ENCODE assay signal across 1 cellular context in the genomic region with DNA sequence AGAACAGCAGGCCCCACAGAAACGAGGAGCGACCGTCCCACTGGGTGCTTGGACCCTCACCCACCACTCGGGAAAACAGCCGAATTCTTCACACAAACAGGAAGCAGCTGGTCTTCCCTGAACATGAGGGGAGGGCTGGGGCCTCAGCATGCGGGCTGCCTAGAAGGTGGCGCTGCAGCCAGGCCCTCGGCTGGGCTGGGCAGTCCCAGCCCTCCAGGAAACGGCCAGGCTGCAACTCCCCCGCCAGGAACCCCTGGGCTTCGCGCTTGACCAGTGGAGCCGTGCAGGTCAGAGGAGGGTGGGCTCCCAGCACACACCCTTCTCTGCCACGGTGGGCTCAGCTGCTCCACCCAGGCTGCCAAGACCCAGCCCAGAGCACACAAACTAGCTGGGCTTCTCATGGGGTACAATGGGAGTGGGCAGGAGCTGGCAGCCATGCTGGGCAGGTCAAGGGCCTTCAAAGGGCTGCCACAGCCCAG.
TF ChIP-seq lines count a peak whose summit lies in the region.

No MANE protein-coding gene starts in this region.

TF ChIP-seq in HepG2, 621 proteins besides CTCF, POLR2A, EP300 and RAD21 (continues in another document):
- TF ChIP-seq ZNF768 (CRISPR knock-in tag; IDR thresholded peaks at IDR 0.05) (peak; percentile 37; the same call in 1 of the 2 replicates), ZFP37 (CRISPR knock-in tag; IDR thresholded peaks at IDR 0.05; ENCODE audit: borderline replicate concordance) (no peak), ARID2 (CRISPR knock-in tag; IDR thresholded peaks at IDR 0.05; ENCODE audit: borderline replicate concordance) (no peak), PLRG1 (conservative IDR thresholded peaks at IDR 0.05) (no peak), FIP1L1 (IDR thresholded peaks at IDR 0.05; ENCODE audit: borderline replicate concordance, insufficient read depth, low read depth, low read length) (no peak), PHF8 (CRISPR knock-in tag; IDR thresholded peaks at IDR 0.05) (no peak), GTF3A (CRISPR knock-in tag; conservative IDR thresholded peaks at IDR 0.05) (no peak), ISL2 (CRISPR knock-in tag; IDR thresholded peaks at IDR 0.05) (no peak), FOXC1 (CRISPR knock-in tag; IDR thresholded peaks at IDR 0.05; ENCODE audit: borderline replicate concordance) (peak; percentile 29; the same call in 1 of the 2 replicates), ZNF446 (CRISPR knock-in tag; IDR thresholded peaks at IDR 0.05) (no peak), NR1H2 (CRISPR knock-in tag; IDR thresholded peaks at IDR 0.05; ENCODE audit: borderline replicate concordance, low read depth) (no peak), SMC3 (IDR thresholded peaks at IDR 0.05; ENCODE audit: low read length) (no peak), NFKB2 (CRISPR knock-in tag; IDR thresholded peaks at IDR 0.05; ENCODE audit: borderline replicate concordance) (peak; percentile 53; the same call in 1 of the 2 replicates), ZNF562 (CRISPR knock-in tag; IDR thresholded peaks at IDR 0.05; ENCODE audit: borderline replicate concordance) (no peak), XBP1 (CRISPR knock-in tag; IDR thresholded peaks at IDR 0.05) (no peak), SOX6 (IDR thresholded peaks at IDR 0.05) (no peak), SOX6 (CRISPR knock-in tag; IDR thresholded peaks at IDR 0.05) (0 out of 2 replicates have a peak, but pooled peaks have one; percentile 16), SOX13 (IDR thresholded peaks at IDR 0.05) (no peak), SOX13 (CRISPR knock-in tag; conservative IDR thresholded peaks at IDR 0.05 in 1 of 2, IDR thresholded peaks at IDR 0.05 in 1 of 2) (peak in 1 of 2 experiments; percentile 17; a peak in 1 of 4 replicates), ZNF234 (CRISPR knock-in tag; conservative IDR thresholded peaks at IDR 0.05) (no peak), IRF2 (CRISPR knock-in tag; IDR thresholded peaks at IDR 0.05) (no peak), FOXA1 (IDR thresholded peaks at IDR 0.05) (no peak), FOXA1 (CRISPR knock-in tag; IDR thresholded peaks at IDR 0.05) (no peak), ZNF207 (IDR thresholded peaks at IDR 0.05; ENCODE audit: borderline replicate concordance) (no peak), ATF1 (CRISPR knock-in tag; IDR thresholded peaks at IDR 0.05) (no peak), ZNF121 (CRISPR knock-in tag; IDR thresholded peaks at IDR 0.05) (peak; percentile 33; the same call in 1 of the 2 replicates), GLI4 (CRISPR knock-in tag; IDR thresholded peaks at IDR 0.05; ENCODE audit: borderline replicate concordance) (no peak), REL (CRISPR knock-in tag; conservative IDR thresholded peaks at IDR 0.05) (no peak), TP53 (CRISPR knock-in tag; conservative IDR thresholded peaks at IDR 0.05) (no peak), MIER2 (CRISPR knock-in tag; IDR thresholded peaks at IDR 0.05) (no peak), RBM39 (IDR thresholded peaks at IDR 0.05; ENCODE audit: low read depth, low read length, poor library complexity, severe bottlenecking) (no peak), ZNF367 (CRISPR knock-in tag; IDR thresholded peaks at IDR 0.05; ENCODE audit: borderline replicate concordance) (no peak), HOXA3 (CRISPR knock-in tag; IDR thresholded peaks at IDR 0.05) (peak; percentile 49), KLF6 (CRISPR knock-in tag; IDR thresholded peaks at IDR 0.05) (no peak), ZKSCAN5 (CRISPR knock-in tag; IDR thresholded peaks at IDR 0.05) (no peak), ZNF337 (CRISPR knock-in tag; IDR thresholded peaks at IDR 0.05; ENCODE audit: borderline replicate concordance, low read depth) (no peak), AHR (CRISPR knock-in tag; IDR thresholded peaks at IDR 0.05) (peak; percentile 60; the same call in 1 of the 2 replicates), RBAK (CRISPR knock-in tag; IDR thresholded peaks at IDR 0.05) (no peak), ZNF274 (CRISPR knock-in tag; IDR thresholded peaks at IDR 0.05) (0 out of 2 replicates have a peak, but pooled peaks have one; percentile 34), REPIN1 (CRISPR knock-in tag; IDR thresholded peaks at IDR 0.05; ENCODE audit: borderline replicate concordance, low read depth) (no peak), POLR2AphosphoS2 (IDR thresholded peaks at IDR 0.05; ENCODE audit: low read depth, low read length) (no peak), ZNF572 (CRISPR knock-in tag; IDR thresholded peaks at IDR 0.05) (no peak), HMGA1 (CRISPR knock-in tag; conservative IDR thresholded peaks at IDR 0.05) (no peak), ZNF253 (CRISPR knock-in tag; IDR thresholded peaks at IDR 0.05; ENCODE audit: borderline replicate concordance) (no peak), SP5 (CRISPR knock-in tag; IDR thresholded peaks at IDR 0.05; ENCODE audit: borderline replicate concordance, low read depth) (no peak), ZNF75D (CRISPR knock-in tag; IDR thresholded peaks at IDR 0.05; ENCODE audit: borderline replicate concordance) (no peak), DPF2 (CRISPR knock-in tag; IDR thresholded peaks at IDR 0.05; ENCODE audit: borderline replicate concordance, low read depth) (no peak), ZMYM2 (CRISPR knock-in tag; IDR thresholded peaks at IDR 0.05) (no peak), HOXD1 (CRISPR knock-in tag; IDR thresholded peaks at IDR 0.05) (no peak), RBFOX2 (IDR thresholded peaks at IDR 0.05; ENCODE audit: low read depth, low read length) (peak; percentile 52; the same call in 1 of the 2 replicates)
- TF ChIP-seq, protein P1, sequence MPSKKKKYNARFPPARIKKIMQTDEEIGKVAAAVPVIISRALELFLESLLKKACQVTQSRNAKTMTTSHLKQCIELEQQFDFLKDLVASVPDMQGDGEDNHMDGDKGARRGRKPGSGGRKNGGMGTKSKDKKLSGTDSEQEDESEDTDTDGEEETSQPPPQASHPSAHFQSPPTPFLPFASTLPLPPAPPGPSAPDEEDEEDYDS (CRISPR knock-in tag; IDR thresholded peaks at IDR 0.05) = no peak; the same call in 1 of the 2 replicates
- TF ChIP-seq, protein P2, sequence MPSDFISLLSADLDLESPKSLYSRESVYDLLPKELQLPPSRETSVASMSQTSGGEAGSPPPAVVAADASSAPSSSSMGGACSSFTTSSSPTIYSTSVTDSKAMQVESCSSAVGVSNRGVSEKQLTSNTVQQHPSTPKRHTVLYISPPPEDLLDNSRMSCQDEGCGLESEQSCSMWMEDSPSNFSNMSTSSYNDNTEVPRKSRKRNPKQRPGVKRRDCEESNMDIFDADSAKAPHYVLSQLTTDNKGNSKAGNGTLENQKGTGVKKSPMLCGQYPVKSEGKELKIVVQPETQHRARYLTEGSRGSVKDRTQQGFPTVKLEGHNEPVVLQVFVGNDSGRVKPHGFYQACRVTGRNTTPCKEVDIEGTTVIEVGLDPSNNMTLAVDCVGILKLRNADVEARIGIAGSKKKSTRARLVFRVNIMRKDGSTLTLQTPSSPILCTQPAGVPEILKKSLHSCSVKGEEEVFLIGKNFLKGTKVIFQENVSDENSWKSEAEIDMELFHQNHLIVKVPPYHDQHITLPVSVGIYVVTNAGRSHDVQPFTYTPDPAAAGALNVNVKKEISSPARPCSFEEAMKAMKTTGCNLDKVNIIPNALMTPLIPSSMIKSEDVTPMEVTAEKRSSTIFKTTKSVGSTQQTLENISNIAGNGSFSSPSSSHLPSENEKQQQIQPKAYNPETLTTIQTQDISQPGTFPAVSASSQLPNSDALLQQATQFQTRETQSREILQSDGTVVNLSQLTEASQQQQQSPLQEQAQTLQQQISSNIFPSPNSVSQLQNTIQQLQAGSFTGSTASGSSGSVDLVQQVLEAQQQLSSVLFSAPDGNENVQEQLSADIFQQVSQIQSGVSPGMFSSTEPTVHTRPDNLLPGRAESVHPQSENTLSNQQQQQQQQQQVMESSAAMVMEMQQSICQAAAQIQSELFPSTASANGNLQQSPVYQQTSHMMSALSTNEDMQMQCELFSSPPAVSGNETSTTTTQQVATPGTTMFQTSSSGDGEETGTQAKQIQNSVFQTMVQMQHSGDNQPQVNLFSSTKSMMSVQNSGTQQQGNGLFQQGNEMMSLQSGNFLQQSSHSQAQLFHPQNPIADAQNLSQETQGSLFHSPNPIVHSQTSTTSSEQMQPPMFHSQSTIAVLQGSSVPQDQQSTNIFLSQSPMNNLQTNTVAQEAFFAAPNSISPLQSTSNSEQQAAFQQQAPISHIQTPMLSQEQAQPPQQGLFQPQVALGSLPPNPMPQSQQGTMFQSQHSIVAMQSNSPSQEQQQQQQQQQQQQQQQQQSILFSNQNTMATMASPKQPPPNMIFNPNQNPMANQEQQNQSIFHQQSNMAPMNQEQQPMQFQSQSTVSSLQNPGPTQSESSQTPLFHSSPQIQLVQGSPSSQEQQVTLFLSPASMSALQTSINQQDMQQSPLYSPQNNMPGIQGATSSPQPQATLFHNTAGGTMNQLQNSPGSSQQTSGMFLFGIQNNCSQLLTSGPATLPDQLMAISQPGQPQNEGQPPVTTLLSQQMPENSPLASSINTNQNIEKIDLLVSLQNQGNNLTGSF (CRISPR knock-in tag; IDR thresholded peaks at IDR 0.05) = no peak
- TF ChIP-seq, protein P3, sequence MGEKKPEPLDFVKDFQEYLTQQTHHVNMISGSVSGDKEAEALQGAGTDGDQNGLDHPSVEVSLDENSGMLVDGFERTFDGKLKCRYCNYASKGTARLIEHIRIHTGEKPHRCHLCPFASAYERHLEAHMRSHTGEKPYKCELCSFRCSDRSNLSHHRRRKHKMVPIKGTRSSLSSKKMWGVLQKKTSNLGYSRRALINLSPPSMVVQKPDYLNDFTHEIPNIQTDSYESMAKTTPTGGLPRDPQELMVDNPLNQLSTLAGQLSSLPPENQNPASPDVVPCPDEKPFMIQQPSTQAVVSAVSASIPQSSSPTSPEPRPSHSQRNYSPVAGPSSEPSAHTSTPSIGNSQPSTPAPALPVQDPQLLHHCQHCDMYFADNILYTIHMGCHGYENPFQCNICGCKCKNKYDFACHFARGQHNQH (CRISPR knock-in tag; IDR thresholded peaks at IDR 0.05) = 0 out of 2 replicates have a peak, but pooled peaks have one; percentile 56
- TF ChIP-seq, protein P4, sequence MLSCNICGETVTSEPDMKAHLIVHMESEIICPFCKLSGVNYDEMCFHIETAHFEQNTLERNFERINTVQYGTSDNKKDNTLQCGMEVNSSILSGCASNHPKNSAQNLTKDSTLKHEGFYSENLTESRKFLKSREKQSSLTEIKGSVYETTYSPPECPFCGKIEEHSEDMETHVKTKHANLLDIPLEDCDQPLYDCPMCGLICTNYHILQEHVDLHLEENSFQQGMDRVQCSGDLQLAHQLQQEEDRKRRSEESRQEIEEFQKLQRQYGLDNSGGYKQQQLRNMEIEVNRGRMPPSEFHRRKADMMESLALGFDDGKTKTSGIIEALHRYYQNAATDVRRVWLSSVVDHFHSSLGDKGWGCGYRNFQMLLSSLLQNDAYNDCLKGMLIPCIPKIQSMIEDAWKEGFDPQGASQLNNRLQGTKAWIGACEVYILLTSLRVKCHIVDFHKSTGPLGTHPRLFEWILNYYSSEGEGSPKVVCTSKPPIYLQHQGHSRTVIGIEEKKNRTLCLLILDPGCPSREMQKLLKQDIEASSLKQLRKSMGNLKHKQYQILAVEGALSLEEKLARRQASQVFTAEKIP (CRISPR knock-in tag; IDR thresholded peaks at IDR 0.05; ENCODE audit: borderline replicate concordance) = no peak
- TF ChIP-seq, protein P5, sequence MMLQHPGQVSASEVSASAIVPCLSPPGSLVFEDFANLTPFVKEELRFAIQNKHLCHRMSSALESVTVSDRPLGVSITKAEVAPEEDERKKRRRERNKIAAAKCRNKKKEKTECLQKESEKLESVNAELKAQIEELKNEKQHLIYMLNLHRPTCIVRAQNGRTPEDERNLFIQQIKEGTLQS (CRISPR knock-in tag; IDR thresholded peaks at IDR 0.05) = no peak
- TF ChIP-seq, protein P6, sequence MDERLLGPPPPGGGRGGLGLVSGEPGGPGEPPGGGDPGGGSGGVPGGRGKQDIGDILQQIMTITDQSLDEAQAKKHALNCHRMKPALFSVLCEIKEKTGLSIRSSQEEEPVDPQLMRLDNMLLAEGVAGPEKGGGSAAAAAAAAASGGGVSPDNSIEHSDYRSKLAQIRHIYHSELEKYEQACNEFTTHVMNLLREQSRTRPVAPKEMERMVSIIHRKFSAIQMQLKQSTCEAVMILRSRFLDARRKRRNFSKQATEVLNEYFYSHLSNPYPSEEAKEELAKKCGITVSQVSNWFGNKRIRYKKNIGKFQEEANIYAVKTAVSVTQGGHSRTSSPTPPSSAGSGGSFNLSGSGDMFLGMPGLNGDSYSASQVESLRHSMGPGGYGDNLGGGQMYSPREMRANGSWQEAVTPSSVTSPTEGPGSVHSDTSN (CRISPR knock-in tag; IDR thresholded peaks at IDR 0.05) = no peak
- TF ChIP-seq, protein P7, sequence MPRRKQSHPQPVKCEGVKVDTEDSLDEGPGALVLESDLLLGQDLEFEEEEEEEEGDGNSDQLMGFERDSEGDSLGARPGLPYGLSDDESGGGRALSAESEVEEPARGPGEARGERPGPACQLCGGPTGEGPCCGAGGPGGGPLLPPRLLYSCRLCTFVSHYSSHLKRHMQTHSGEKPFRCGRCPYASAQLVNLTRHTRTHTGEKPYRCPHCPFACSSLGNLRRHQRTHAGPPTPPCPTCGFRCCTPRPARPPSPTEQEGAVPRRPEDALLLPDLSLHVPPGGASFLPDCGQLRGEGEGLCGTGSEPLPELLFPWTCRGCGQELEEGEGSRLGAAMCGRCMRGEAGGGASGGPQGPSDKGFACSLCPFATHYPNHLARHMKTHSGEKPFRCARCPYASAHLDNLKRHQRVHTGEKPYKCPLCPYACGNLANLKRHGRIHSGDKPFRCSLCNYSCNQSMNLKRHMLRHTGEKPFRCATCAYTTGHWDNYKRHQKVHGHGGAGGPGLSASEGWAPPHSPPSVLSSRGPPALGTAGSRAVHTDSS (CRISPR knock-in tag; conservative IDR thresholded peaks at IDR 0.05) = no peak
- TF ChIP-seq, protein P8, sequence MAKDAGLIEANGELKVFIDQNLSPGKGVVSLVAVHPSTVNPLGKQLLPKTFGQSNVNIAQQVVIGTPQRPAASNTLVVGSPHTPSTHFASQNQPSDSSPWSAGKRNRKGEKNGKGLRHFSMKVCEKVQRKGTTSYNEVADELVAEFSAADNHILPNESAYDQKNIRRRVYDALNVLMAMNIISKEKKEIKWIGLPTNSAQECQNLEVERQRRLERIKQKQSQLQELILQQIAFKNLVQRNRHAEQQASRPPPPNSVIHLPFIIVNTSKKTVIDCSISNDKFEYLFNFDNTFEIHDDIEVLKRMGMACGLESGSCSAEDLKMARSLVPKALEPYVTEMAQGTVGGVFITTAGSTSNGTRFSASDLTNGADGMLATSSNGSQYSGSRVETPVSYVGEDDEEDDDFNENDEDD (CRISPR knock-in tag; IDR thresholded peaks at IDR 0.05; ENCODE audit: borderline replicate concordance) = peak; percentile 81; the same call in 1 of the 2 replicates
- TF ChIP-seq, protein P9, sequence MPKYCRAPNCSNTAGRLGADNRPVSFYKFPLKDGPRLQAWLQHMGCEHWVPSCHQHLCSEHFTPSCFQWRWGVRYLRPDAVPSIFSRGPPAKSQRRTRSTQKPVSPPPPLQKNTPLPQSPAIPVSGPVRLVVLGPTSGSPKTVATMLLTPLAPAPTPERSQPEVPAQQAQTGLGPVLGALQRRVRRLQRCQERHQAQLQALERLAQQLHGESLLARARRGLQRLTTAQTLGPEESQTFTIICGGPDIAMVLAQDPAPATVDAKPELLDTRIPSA (CRISPR knock-in tag; IDR thresholded peaks at IDR 0.05; ENCODE audit: borderline replicate concordance) = no peak
